15 cellular contexts compared by ENCODE assay signal in the genomic region with DNA sequence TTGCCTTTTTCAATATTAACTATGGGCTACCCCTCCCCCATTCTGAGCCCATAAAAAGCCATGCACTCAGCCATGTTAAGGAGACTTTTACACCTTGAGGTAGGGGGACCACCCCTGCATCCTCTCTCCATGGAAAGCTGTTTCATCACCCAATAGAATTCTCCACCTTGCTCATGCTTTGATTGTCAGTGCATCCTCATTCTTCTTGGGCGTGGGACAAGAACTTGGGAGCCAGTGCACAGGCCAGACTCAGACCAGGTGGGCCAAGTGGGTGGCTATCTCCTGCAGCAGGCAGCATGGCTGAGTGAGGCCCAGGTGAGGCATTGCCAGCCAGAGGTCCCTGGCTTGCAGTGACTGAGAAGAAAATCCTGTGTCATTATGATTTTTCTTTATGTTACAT.
DNase-seq lines count a peak whose midpoint lies in the region; ATAC-seq, FAIRE-seq and TF ChIP-seq lines count a peak whose summit lies in the region.
"Had no signal": no experiment of that assay in that cellular context is flagged by ENCODE, and none has a peak within 500 bp of the region (broad histone marks: within the 10 kb centered on the region; RNA-seq: fewer than 3 reads in every experiment).

No MANE protein-coding gene starts in this region.

- H3K4me2 ChIP-seq in HCT116 (ENCODE audit: low read length) (no peak overlapping the region), OCI-LY7 (ENCODE audit: low read length) (no peak overlapping the region)

- no peak overlapping the region for H2AFZ ChIP-seq in HCT116 (ENCODE audit: low read depth, low read length, poor library complexity, severe bottlenecking)
- H2AFZ ChIP-seq in OCI-LY7 (ENCODE audit: low read length): no peak overlapping the region
- H2AFZ ChIP-seq: GM23248 had no signal

- FAIRE-seq in kidney (lab: Jason Lieb, UNC): no peak
- FAIRE-seq: A204.1, GM12891 had no signal

- BruUV-seq in HCT116 (replicated peaks; lab: Mats Ljungman, UMichigan): no TSS peak
- BruUV-seq in OCI-LY7 (replicated peaks; lab: Mats Ljungman, UMichigan): no TSS peak

- intact Hi-C loops in HCT116 (cut with micrococcal nuclease) (no loop called here), OCI-LY7 (cut with micrococcal nuclease; ENCODE audit: unreplicated experiment) (no loop called here), kidney (cut with DNase I) (no loop called here)

- H3K9ac ChIP-seq in HCT116 (ENCODE audit: low read length) (no peak overlapping the region), kidney (ENCODE audit: low read length in 2 of 2) (no peak overlapping the region)
- H3K9ac ChIP-seq: GM23248 had no signal

- RAD21 ChIA-PET in HCT116 (lab: Charles Lee; ENCODE audit: low non-redundant PET in 1 of 2, low total read pairs in 2 of 2, uncharacterized antibody in 2 of 2, unreplicated experiment in 2 of 2): no interaction called here

- DNase-seq in ELR (ENCODE audit: low read depth): peak; percentile 0
- DNase-seq in HCT116 (ENCODE audit: low read depth, low spot score): peak; percentile 7
- peak; percentile 2 for DNase-seq in OCI-LY7 (ENCODE audit: low spot score)
- DNase-seq in kidney: peak; percentile 36
- no peak for DNase-seq in HuH-7 (ENCODE audit: low spot score)
- no peak for DNase-seq in pons (ENCODE audit: low spot score)
- DNase-seq in NCI-H2107 (lab: John Stamatoyannopoulos, UW): no peak
- DNase-seq: C1 segment of cervical spinal cord; CD4-positive, alpha-beta T cell; GM23248; H7; IMR-90; KG1 had no signal

- H3K9me2 ChIP-seq in HCT116 (ENCODE audit: insufficient read depth) (no peaks in the 10 kb centered on the region), OCI-LY7 (ENCODE audit: insufficient read depth, low read length) (no peaks in the 10 kb centered on the region)

- H3K79me2 ChIP-seq in HCT116 (ENCODE audit: insufficient read depth, low read length) (no peaks in the 10 kb centered on the region), OCI-LY7 (ENCODE audit: insufficient read depth, low read depth, low read length) (no peaks in the 10 kb centered on the region)

- TF ChIP-seq CTCF in HCT116 (IDR thresholded peaks at IDR 0.05 in 2 of 3, conservative IDR thresholded peaks at IDR 0.05 in 1 of 3; ENCODE audit: borderline replicate concordance in 1 of 3, insufficient read depth in 1 of 3, low read depth in 2 of 3, low read length in 2 of 3): no peak
- TF ChIP-seq CTCF in OCI-LY7 (conservative IDR thresholded peaks at IDR 0.05; ENCODE audit: low read length): no peak
- no peak for TF ChIP-seq CTCF in kidney (IDR thresholded peaks at IDR 0.05; ENCODE audit: borderline replicate concordance, extremely low read depth, insufficient read depth)

- no peak for TF ChIP-seq RAD21 in HCT116 (IDR thresholded peaks at IDR 0.05; ENCODE audit: low read depth)

- POLR2A ChIA-PET in HCT116 (lab: Charles Lee) (no interaction called here), OCI-LY7 (lab: Charles Lee) (no interaction called here)

- no peak for ATAC-seq in HCT116

- TF ChIP-seq POLR2A in HCT116 (IDR thresholded peaks at IDR 0.05; ENCODE audit: borderline replicate concordance, extremely low read depth, insufficient read depth, insufficient read length): no peak

- no peaks in the 10 kb centered on the region for H4K20me1 ChIP-seq in HCT116 (ENCODE audit: insufficient read depth)
- H4K20me1 ChIP-seq in OCI-LY7 (ENCODE audit: insufficient read depth, low read length): no peaks in the 10 kb centered on the region

- no peaks in the 10 kb centered on the region for H3K27me3 ChIP-seq in HCT116 (ENCODE audit: insufficient read depth, low read length)

- CTCF ChIA-PET in HCT116 (lab: Charles Lee) (no interaction called here), OCI-LY7 (lab: Charles Lee; ENCODE audit: unreplicated experiment) (no interaction called here)

- H3K36me3 ChIP-seq in HCT116 (ENCODE audit: control insufficient read depth in 1 of 2, insufficient read depth in 2 of 2, low read length in 2 of 2): no peaks in the 10 kb centered on the region
- H3K36me3 ChIP-seq in OCI-LY7 (ENCODE audit: insufficient read depth, low read length): no peaks in the 10 kb centered on the region
- no peaks in the 10 kb centered on the region for H3K36me3 ChIP-seq in kidney (ENCODE audit: control insufficient read depth in 1 of 2, insufficient read depth in 2 of 2, low read length in 2 of 2)

- H3K4me1 ChIP-seq in HCT116 (ENCODE audit: control insufficient read depth in 1 of 2, insufficient read depth in 2 of 2, low read length in 2 of 2): no peaks in the 10 kb centered on the region
- no peaks in the 10 kb centered on the region for H3K4me1 ChIP-seq in OCI-LY7 (ENCODE audit: insufficient read depth, low read length, poor library complexity, severe bottlenecking)
- no peaks in the 10 kb centered on the region for H3K4me1 ChIP-seq in kidney (ENCODE audit: control insufficient read depth in 1 of 2, insufficient read depth in 1 of 2, low read depth in 1 of 2, low read length in 2 of 2)

- H3K27ac ChIP-seq in HCT116 (ENCODE audit: low read depth, low read length) (no peak overlapping the region), OCI-LY7 (ENCODE audit: low read depth, low read length, poor library complexity, severe bottlenecking) (no peak overlapping the region), kidney (ENCODE audit: low read depth in 2 of 2, low read length in 2 of 2) (no peak overlapping the region)
- H3K27ac ChIP-seq: GM23248 had no signal

- no peak overlapping the region for H3K4me3 ChIP-seq in HCT116 (replicated peaks in 1 of 2; ENCODE audit: low read depth in 1 of 2, low read length in 2 of 2)
- no peak overlapping the region for H3K4me3 ChIP-seq in OCI-LY7 (ENCODE audit: low read depth, low read length, poor library complexity, severe bottlenecking)
- no peak overlapping the region for H3K4me3 ChIP-seq in kidney (ENCODE audit: low read length in 2 of 2)
- H3K4me3 ChIP-seq: GM23248 had no signal

- no peaks in the 10 kb centered on the region; a peak in 1 of 4 replicates for H3K9me3 ChIP-seq in HCT116 (ENCODE audit: control insufficient read depth in 1 of 2, insufficient read depth in 1 of 2, low read depth in 1 of 2, low read length in 2 of 2)
- 0 out of 2 replicates have a peak, but pooled peaks cover 10% of the 10 kb centered on the region for H3K9me3 ChIP-seq in OCI-LY7 (ENCODE audit: low read length)
- peaks cover 0 to 12% of the 10 kb centered on the region in 2 donors for H3K9me3 ChIP-seq in kidney (ENCODE audit: control insufficient read depth in 1 of 2, low read length in 2 of 2)

TF ChIP-seq in HCT116, 20 proteins besides CTCF, POLR2A, EP300 and RAD21:
- TF ChIP-seq, protein P1, sequence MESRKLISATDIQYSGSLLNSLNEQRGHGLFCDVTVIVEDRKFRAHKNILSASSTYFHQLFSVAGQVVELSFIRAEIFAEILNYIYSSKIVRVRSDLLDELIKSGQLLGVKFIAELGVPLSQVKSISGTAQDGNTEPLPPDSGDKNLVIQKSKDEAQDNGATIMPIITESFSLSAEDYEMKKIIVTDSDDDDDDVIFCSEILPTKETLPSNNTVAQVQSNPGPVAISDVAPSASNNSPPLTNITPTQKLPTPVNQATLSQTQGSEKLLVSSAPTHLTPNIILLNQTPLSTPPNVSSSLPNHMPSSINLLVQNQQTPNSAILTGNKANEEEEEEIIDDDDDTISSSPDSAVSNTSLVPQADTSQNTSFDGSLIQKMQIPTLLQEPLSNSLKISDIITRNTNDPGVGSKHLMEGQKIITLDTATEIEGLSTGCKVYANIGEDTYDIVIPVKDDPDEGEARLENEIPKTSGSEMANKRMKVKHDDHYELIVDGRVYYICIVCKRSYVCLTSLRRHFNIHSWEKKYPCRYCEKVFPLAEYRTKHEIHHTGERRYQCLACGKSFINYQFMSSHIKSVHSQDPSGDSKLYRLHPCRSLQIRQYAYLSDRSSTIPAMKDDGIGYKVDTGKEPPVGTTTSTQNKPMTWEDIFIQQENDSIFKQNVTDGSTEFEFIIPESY (IDR thresholded peaks at IDR 0.05; ENCODE audit: extremely low read depth, insufficient replicate concordance, low read length): no peak

Comparison
In these comparisons a context has a peak if more than half of its experiments do, and no peak if none do; other contexts are left out.
1. DNase-seq: peak in ELR (single experiment), HCT116 (single experiment), OCI-LY7 (single experiment) and kidney (single experiment); none in HuH-7 (single experiment), pons (single experiment) and NCI-H2107 (single experiment).